ENCODE assay signal across 11 cellular contexts in the genomic region with DNA sequence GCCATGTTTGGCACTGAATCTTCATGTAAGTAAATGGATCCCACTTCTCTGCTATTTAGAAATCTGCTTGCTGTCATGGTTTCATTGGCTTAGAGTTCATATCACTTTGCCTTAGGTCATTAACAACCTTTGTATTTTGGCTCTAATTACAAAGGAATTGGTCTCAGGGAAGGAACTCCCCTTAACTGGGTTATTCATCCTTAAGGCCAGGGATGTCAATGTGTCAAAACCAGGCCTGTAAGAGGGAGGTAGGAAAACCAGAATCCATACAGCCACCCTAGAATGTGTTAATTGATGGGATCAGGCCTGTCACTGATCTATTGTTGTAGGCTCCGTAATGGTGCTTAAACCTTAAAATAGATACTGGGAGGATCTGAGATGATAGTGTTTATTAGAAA.
DNase-seq lines count a peak whose midpoint lies in the region; ATAC-seq, FAIRE-seq and TF ChIP-seq lines count a peak whose summit lies in the region.
"Had no signal": no experiment of that assay in that cellular context is flagged by ENCODE, and none has a peak within 500 bp of the region (broad histone marks: within the 10 kb centered on the region; RNA-seq: fewer than 3 reads in every experiment).

No MANE protein-coding gene starts in this region.

- TF ChIP-seq POLR2A in A549 (IDR thresholded peaks at IDR 0.05; ENCODE audit: low read length) (no peak), spleen (IDR thresholded peaks at IDR 0.05) (no peak)

- H3K9me3 ChIP-seq in A549 (no peaks in the 10 kb centered on the region), muscle layer of duodenum (ENCODE audit: control insufficient read depth in 1 of 2, low read length in 2 of 2) (no peaks in the 10 kb centered on the region), spleen (no peaks in the 10 kb centered on the region)

- POLR2A ChIA-PET in A549 (lab: Yijun Ruan, JAX) = no interaction called here

- H3K27me3 ChIP-seq in muscle layer of duodenum (ENCODE audit: low read depth, low read length) (no peaks in the 10 kb centered on the region), spleen (replicated peaks in 1 of 7) (no peaks in the 10 kb centered on the region)

- H3K36me3 ChIP-seq in muscle layer of duodenum (ENCODE audit: control insufficient read depth in 1 of 2, insufficient read depth in 2 of 2, low read length in 2 of 2) (no peaks in the 10 kb centered on the region), spleen (no peaks in the 10 kb centered on the region)

- H3K4me3 ChIP-seq in A549 = no peak overlapping the region
- H3K4me3 ChIP-seq in muscle layer of duodenum (ENCODE audit: low read depth in 1 of 2, low read length in 2 of 2) = peak overlapping the region; percentile 54 to 55
- H3K4me3 ChIP-seq in spleen = no peak overlapping the region

- no peak for TF ChIP-seq CTCF in A549 (IDR thresholded peaks at IDR 0.05)
- no peak for TF ChIP-seq CTCF in spleen (IDR thresholded peaks at IDR 0.05 in 8 of 11, conservative IDR thresholded peaks at IDR 0.05 in 3 of 11)

- no peak for DNase-seq in A549 (ENCODE audit: low read depth in 1 of 2, low spot score in 1 of 2)
- peak; percentile 49 for DNase-seq in NCI-H1694 (lab: John Stamatoyannopoulos, UW)
- peak; percentile 44 for DNase-seq in dermis blood vessel endothelial cell
- no peak for DNase-seq in AG20443 (ENCODE audit: low spot score)
- DNase-seq in spleen = no peak
- DNase-seq: activated CD4-positive, alpha-beta T cell treated with anti-CD3 and anti-CD28 coated beads, Interleukin-2, amount 50 U/mL, for 48 hours; RPMI8226 had no signal

- FAIRE-seq in A549 (lab: Jason Lieb, UNC) = no peak

- peak overlapping the region; percentile 68 for H3K4me2 ChIP-seq in A549

- peak overlapping the region in 1 of 2 experiments; percentile 67; a peak in 3 of 6 replicates for H3K27ac ChIP-seq in A549
- peak overlapping the region; percentile 43 for H3K27ac ChIP-seq in muscle layer of duodenum (ENCODE audit: low read length)
- H3K27ac ChIP-seq in spleen = no peak overlapping the region
- H3K27ac ChIP-seq: C4-2B had no signal

- H3K4me1 ChIP-seq in A549 = 0 out of 3 replicates have a peak, but pooled peaks cover 6% of the 10 kb centered on the region
- peaks cover 6 to 16% of the 10 kb centered on the region in 2 donors for H3K4me1 ChIP-seq in muscle layer of duodenum (ENCODE audit: control insufficient read depth in 1 of 2, insufficient read depth in 2 of 2, low read length in 2 of 2)
- H3K4me1 ChIP-seq in spleen = peaks cover 0 to 13% (median 2%) of the 10 kb centered on the region in 6 donors

- WGBS in A549 (ENCODE audit: missing lambda C conversion rate) = 91% methylated on average over 1 of the region's 1 CpG
- 70 to 87% (median 74%) methylated on average over 1 of the region's 1 CpG for WGBS in spleen, 5 donors

- intact Hi-C loops in spleen (cut with DNase I; ENCODE audit: low total_unique reads) = no loop called here

- CTCF ChIA-PET in A549 (lab: Yijun Ruan, JAX) = interaction anchor here (0.7 to 0.8 kb wide), 2 partner anchors 25 to 34 kb away, joined by 3 read pairs; no protein-coding TSS in a partner anchor

- TF ChIP-seq EP300 in A549 (IDR thresholded peaks at IDR 0.05) = no peak

- no peak for TF ChIP-seq RAD21 in A549 (conservative IDR thresholded peaks at IDR 0.05 in 1 of 2, IDR thresholded peaks at IDR 0.05 in 1 of 2)

- ATAC-seq in A549 (peak in 1 of 2 experiments; percentile 28; a peak in 3 of 6 replicates), HG03342 (IDR thresholded peaks at IDR 0.05; ENCODE audit: unreplicated experiment) (no peak), GM18867 (IDR thresholded peaks at IDR 0.05; ENCODE audit: unreplicated experiment) (no peak)

TF ChIP-seq in A549, 52 proteins besides CTCF, POLR2A, EP300 and RAD21:
- TF ChIP-seq SREBF2 (IDR thresholded peaks at IDR 0.05) (no peak), NR3C1 (IDR thresholded peaks at IDR 0.05) (no peak), SMC3 (IDR thresholded peaks at IDR 0.05) (no peak), ZC3H11A (IDR thresholded peaks at IDR 0.05) (no peak), RARB (CRISPR knock-in tag; IDR thresholded peaks at IDR 0.05) (no peak), HOXB5 (CRISPR knock-in tag; IDR thresholded peaks at IDR 0.05) (no peak), ZFP36 (IDR thresholded peaks at IDR 0.05; ENCODE audit: borderline replicate concordance, partially characterized antibody) (no peak), POLR2AphosphoS2 (conservative IDR thresholded peaks at IDR 0.05; ENCODE audit: low read length) (no peak), CHD2 (IDR thresholded peaks at IDR 0.05; ENCODE audit: low read length, partially characterized antibody) (no peak), HDAC2 (IDR thresholded peaks at IDR 0.05) (no peak), ATOH8 (CRISPR knock-in tag; IDR thresholded peaks at IDR 0.05; ENCODE audit: low read depth) (no peak), NFE2L2 (conservative IDR thresholded peaks at IDR 0.05; ENCODE audit: low read length) (no peak), FOSL2 (IDR thresholded peaks at IDR 0.05) (no peak), FOSL2 (CRISPR knock-in tag; IDR thresholded peaks at IDR 0.05) (no peak), ZNF302 (CRISPR knock-in tag; IDR thresholded peaks at IDR 0.05) (no peak), HMGXB4 (CRISPR knock-in tag; IDR thresholded peaks at IDR 0.05; ENCODE audit: borderline replicate concordance) (no peak), HOXA7 (CRISPR knock-in tag; IDR thresholded peaks at IDR 0.05) (no peak)
- TF ChIP-seq, protein P1, sequence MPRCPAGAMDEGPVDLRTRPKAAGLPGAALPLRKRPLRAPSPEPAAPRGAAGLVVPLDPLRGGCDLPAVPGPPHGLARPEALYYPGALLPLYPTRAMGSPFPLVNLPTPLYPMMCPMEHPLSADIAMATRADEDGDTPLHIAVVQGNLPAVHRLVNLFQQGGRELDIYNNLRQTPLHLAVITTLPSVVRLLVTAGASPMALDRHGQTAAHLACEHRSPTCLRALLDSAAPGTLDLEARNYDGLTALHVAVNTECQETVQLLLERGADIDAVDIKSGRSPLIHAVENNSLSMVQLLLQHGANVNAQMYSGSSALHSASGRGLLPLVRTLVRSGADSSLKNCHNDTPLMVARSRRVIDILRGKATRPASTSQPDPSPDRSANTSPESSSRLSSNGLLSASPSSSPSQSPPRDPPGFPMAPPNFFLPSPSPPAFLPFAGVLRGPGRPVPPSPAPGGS (IDR thresholded peaks at IDR 0.05) = no peak

Comparison
In these comparisons a context has a peak if more than half of its experiments do, and no peak if none do; other contexts are left out.
1. DNase-seq: peak in NCI-H1694 (single experiment) and dermis blood vessel endothelial cell (single experiment); none in A549 (0 of 2), AG20443 (single experiment) and spleen (single experiment).
2. H3K4me3 ChIP-seq: peak in muscle layer of duodenum (2 of 2); none in A549 (single experiment) and spleen (0 of 8).